ENCODE assay signal across 1 cellular context in the genomic region with DNA sequence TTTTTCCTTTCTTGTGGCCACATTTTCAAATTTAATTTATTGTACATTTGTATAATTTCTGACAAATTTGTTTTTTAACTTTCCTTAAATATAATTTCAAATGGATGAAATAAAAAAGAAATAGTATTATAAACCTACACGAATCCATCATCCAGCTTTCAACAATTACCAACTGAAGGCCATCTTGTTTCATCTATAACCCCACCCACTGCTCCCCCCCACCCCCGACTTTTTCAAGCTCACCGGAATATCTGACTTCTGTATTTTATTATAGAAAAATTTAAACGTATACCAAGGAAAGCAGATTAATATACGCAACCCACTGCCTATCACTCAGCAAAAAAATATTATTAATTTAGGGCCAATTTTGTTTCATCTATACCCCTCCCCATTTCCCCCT.
TF ChIP-seq lines count a peak whose summit lies in the region.

No MANE protein-coding gene starts in this region.

TF ChIP-seq in IMR-90, 13 proteins besides CTCF, POLR2A, EP300 and RAD21 (continued from another document):
- TF ChIP-seq NFE2L2 (IDR thresholded peaks at IDR 0.05; ENCODE audit: low read depth, low read length) (no peak), CEBPB (IDR thresholded peaks at IDR 0.05; ENCODE audit: low read depth, low read length) (no peak), RCOR1 (IDR thresholded peaks at IDR 0.05; ENCODE audit: insufficient replicate concordance, low read length) (no peak), CHD1 (IDR thresholded peaks at IDR 0.05; ENCODE audit: low read depth, low read length) (no peak), RFX5 (IDR thresholded peaks at IDR 0.05; ENCODE audit: low read depth, low read length) (no peak), MAZ (IDR thresholded peaks at IDR 0.05; ENCODE audit: borderline replicate concordance, low read depth, low read length) (no peak), FOS (IDR thresholded peaks at IDR 0.05; ENCODE audit: low read depth, low read length) (no peak)
- TF ChIP-seq, protein P1, sequence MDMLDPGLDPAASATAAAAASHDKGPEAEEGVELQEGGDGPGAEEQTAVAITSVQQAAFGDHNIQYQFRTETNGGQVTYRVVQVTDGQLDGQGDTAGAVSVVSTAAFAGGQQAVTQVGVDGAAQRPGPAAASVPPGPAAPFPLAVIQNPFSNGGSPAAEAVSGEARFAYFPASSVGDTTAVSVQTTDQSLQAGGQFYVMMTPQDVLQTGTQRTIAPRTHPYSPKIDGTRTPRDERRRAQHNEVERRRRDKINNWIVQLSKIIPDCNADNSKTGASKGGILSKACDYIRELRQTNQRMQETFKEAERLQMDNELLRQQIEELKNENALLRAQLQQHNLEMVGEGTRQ (IDR thresholded peaks at IDR 0.05; ENCODE audit: low read depth, low read length), result no peak
